ENCODE assay signal across 16 cellular contexts in the genomic region with DNA sequence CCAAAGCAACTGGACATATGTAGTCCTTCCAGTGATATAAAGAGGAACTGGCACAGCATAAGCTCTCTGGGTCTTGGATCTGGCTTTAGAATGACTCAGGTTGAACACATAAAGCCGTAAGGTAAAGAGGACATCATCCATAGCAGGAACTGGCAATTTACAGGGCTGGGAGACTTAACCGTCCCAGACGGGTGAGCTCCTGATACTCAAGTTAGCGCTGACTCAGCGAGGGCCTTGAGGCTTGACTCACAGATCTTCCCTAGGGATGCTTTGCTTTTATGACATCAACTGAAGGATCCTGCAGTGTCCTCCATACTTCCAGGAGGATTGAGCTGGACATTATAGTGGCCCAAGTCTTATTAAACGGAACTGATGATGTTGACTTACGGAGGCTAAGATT.
DNase-seq lines count a peak whose midpoint lies in the region; ATAC-seq and TF ChIP-seq lines count a peak whose summit lies in the region.
"Had no signal": no experiment of that assay in that cellular context is flagged by ENCODE, and none has a peak within 500 bp of the region (broad histone marks: within the 10 kb centered on the region; RNA-seq: fewer than 3 reads in every experiment).

No MANE protein-coding gene starts in this region.

- H3K27ac ChIP-seq in osteoblast (ENCODE audit: low read depth, low read length) (peak overlapping the region; percentile 86), tibial artery (no peak overlapping the region)
- H3K27ac ChIP-seq: pancreas, PC-9 had no signal

- peaks cover 66% of the 10 kb centered on the region for H3K79me2 ChIP-seq in osteoblast (ENCODE audit: insufficient read depth, low read length)

- H3K4me3 Mint-ChIP-seq in osteocyte (ENCODE audit: unreplicated experiment), result no peak overlapping the region
- H3K4me3 Mint-ChIP-seq: activated B cell treated with CpG ODN at 0.5 μM for 24 hours; stimulated activated naive CD8-positive, alpha-beta T cell treated with anti-CD3 and anti-CD28 coated beads, Interleukin-15, Interleukin-2, amounts not matched to agents 100 ng/mL and 50 ng/mL, for 24 hours had no signal

- peaks cover 37% of the 10 kb centered on the region for H3K36me3 Mint-ChIP-seq in osteocyte (ENCODE audit: unreplicated experiment)

- H3K4me1 ChIP-seq in osteoblast (ENCODE audit: insufficient read depth, low read length), result peaks cover 14% of the 10 kb centered on the region
- peaks cover 0 to 13% (median 0%) of the 10 kb centered on the region in 4 donors for H3K4me1 ChIP-seq in tibial artery

- H3K9me3 Mint-ChIP-seq in osteocyte (ENCODE audit: unreplicated experiment), result peaks cover 5% of the 10 kb centered on the region

- H3K9me3 ChIP-seq in osteoblast (ENCODE audit: low read depth, low read length), result no peaks in the 10 kb centered on the region
- no peaks in the 10 kb centered on the region for H3K9me3 ChIP-seq in tibial artery
- H3K9me3 ChIP-seq: pancreas had no signal

- H3K4me3 ChIP-seq in osteoblast (ENCODE audit: insufficient read depth, low read length), result no peak overlapping the region
- no peak overlapping the region for H3K4me3 ChIP-seq in tibial artery
- H3K4me3 ChIP-seq: pancreas, PC-9 had no signal

- H3K27me3 ChIP-seq in osteoblast (ENCODE audit: insufficient read depth, low read length) (no peaks in the 10 kb centered on the region), tibial artery (no peaks in the 10 kb centered on the region)
- H3K27me3 ChIP-seq: pancreas had no signal

- DNase-seq in GM04504 (ENCODE audit: low read depth) (peak; percentile 32), RKO (ENCODE audit: low spot score) (peak; percentile 21), osteoblast (ENCODE audit: insufficient read length, low spot score, missing footprints) (peak; percentile 94), inferior parietal cortex (ENCODE audit: extremely low spot score) (no peak), tibial artery (no peak), osteocyte (ENCODE audit: extremely low spot score, unreplicated experiment) (no peak)
- DNase-seq: activated B cell treated with CpG ODN at 0.5 μM for 24 hours; activated naive CD4-positive, alpha-beta T cell treated with Interleukin-2 at 50 U/mL for 16 hours; effector memory CD4-positive, alpha-beta T cell; Karpas-422; NCI-H2029; NCI-H526; pancreas; PC-9 had no signal

- peaks cover 20% of the 10 kb centered on the region for H4K20me1 ChIP-seq in osteoblast (ENCODE audit: insufficient read depth, low read length)

- TF ChIP-seq CTCF in osteoblast (IDR thresholded peaks at IDR 0.05; ENCODE audit: extremely low read depth, low read depth, low read length) (no peak), tibial artery (IDR thresholded peaks at IDR 0.05) (no peak), osteocyte (IDR thresholded peaks at IDR 0.05) (no peak)

- no peak overlapping the region for H3K4me2 ChIP-seq in osteoblast (ENCODE audit: insufficient read depth, low read length)
- H3K4me2 ChIP-seq: PC-9 had no signal

- no peaks in the 10 kb centered on the region for H3K4me1 Mint-ChIP-seq in osteocyte (ENCODE audit: unreplicated experiment)
- H3K4me1 Mint-ChIP-seq: activated B cell treated with CpG ODN at 0.5 μM for 24 hours had no signal

- H3K36me3 ChIP-seq in osteoblast (ENCODE audit: insufficient read depth, low read length), result peaks cover 83% of the 10 kb centered on the region
- peaks cover 0 to 30% (median 30%) of the 10 kb centered on the region in 3 donors for H3K36me3 ChIP-seq in tibial artery
- H3K36me3 ChIP-seq: pancreas had no signal

- H3K27me3 Mint-ChIP-seq in osteocyte (ENCODE audit: unreplicated experiment), result no peaks in the 10 kb centered on the region
- H3K27me3 Mint-ChIP-seq: activated B cell treated with CpG ODN at 0.5 μM for 24 hours; stimulated activated naive CD8-positive, alpha-beta T cell treated with anti-CD3 and anti-CD28 coated beads, Interleukin-15, Interleukin-2, amounts not matched to agents 100 ng/mL and 50 ng/mL, for 24 hours had no signal

- ATAC-seq in esophagus mucosa, result peak; percentile 89
- ATAC-seq: pancreas had no signal

- no peak overlapping the region for H2AFZ ChIP-seq in osteoblast (ENCODE audit: low read length)
- H2AFZ ChIP-seq: PC-9 had no signal

- intact Hi-C loops in tibial artery (cut with DNase I; ENCODE audit: low total_unique reads), result no loop called here

- H3K27ac Mint-ChIP-seq in osteocyte (ENCODE audit: unreplicated experiment), result no peak overlapping the region
- H3K27ac Mint-ChIP-seq: activated B cell treated with CpG ODN at 0.5 μM for 24 hours; stimulated activated naive CD8-positive, alpha-beta T cell treated with anti-CD3 and anti-CD28 coated beads, Interleukin-15, Interleukin-2, amounts not matched to agents 100 ng/mL and 50 ng/mL, for 24 hours had no signal

Comparison
In these comparisons a context has a peak if more than half of its experiments do, and no peak if none do; other contexts are left out.
1. DNase-seq: peak in GM04504 (single experiment), RKO (single experiment) and osteoblast (single experiment); none in inferior parietal cortex (single experiment), tibial artery (0 of 2) and osteocyte (single experiment).